34 cellular contexts compared by ENCODE assay signal in the genomic region with DNA sequence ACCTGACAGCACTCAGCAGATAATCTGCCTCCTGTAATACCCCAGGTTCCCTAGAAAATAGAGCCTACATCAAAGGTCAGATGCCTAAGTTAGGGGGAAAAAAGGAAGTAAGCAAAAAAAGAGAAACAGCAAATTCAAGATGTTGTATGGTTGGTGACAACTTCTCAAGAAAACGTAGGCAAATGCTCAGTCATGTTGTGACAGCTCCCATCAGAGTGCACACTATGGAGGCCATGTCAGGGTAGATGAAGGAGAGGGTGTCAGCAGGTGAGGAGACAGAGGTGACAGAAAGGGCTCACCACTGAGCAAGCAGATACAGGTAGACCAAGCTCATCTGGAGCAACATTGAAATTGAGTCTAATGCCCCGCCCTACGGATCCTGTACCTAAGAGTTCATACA.
"Had no signal": no experiment of that assay in that cellular context is flagged by ENCODE, and none has a peak within 500 bp of the region (broad histone marks: within the 10 kb centered on the region; RNA-seq: fewer than 3 reads in every experiment).

No MANE protein-coding gene starts in this region.

- H3K27ac ChIP-seq: KMS-11 had no signal

- DNase-seq: Karpas-422, Kasumi-1, KG1, MG63, MM.1S, MV-4-11, NCI-H1048, NCI-H1092, NCI-H1092 treated with DMSO at 0.1 percent for 48 hours, NCI-H1105, NCI-H1105 treated with DMSO at 0.1 percent for 48 hours, NCI-H1417, NCI-H1417 treated with DMSO at 0.1 percent for 48 hours, NCI-H1436, NCI-H1436 treated with DMSO at 0.1 percent for 48 hours, NCI-H146, NCI-H1694, NCI-H1694 treated with DMSO at 0.1 percent for 48 hours, NCI-H187, NCI-H187 treated with DMSO at 0.1 percent for 48 hours, NCI-H1930, NCI-H2029, NCI-H2029 treated with DMSO at 0.1 percent for 48 hours, NCI-H2081, NCI-H2081 treated with DMSO at 0.1 percent for 48 hours, NCI-H2107, NCI-H2171, NCI-H2171 treated with DMSO at 0.1 percent for 48 hours, NCI-H2227 treated with DMSO at 0.1 percent for 48 hours, NCI-H226, NCI-H345, NCI-H446, NCI-H446 treated with DMSO at 0.1 percent for 48 hours had no signal

- H3K27me3 ChIP-seq: MG63 had no signal

- H3K4me3 ChIP-seq: MG63 had no signal

- H3K4me2 ChIP-seq: KMS-11 had no signal

- H3K9ac ChIP-seq: KMS-11 had no signal

- H3K9me3 ChIP-seq: MG63 had no signal

- H3K36me3 ChIP-seq: MG63 had no signal
